Comparison of ENCODE assay signal across 8 cellular contexts in the genomic region with DNA sequence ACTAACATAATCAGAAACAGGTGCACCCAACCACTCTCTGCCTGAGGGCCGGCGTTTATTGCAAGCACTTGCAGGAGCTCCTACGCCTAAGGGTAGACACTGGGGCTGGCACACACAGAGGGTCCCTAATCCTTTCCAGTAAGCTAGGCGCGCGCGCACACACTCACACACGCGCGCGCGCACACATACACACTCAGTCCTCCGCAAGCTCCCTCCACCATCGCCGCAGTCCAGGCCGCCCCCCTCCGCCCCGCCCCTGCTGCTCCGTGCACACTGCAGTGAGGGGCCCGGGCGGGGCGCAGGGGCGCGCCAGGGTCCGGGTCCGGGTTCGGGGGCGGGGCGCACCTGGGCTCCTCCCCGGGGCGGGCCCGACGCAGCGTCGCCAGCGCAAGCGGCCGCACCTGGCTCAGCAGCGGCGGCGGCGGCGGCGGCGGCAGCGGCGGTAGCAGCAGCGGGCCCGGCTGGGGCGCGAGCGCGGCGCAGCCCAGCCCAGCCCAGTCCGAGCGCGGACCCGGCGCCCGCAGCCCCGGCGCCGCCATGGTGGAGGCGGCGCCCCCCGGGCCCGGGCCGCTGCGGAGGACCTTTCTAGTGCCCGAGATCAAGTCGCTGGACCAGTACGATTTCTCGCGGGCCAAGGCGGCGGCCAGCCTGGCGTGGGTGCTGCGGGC. TPM values are rescaled to one million over a fixed set of nuclear protein-coding genes. Genes with fewer than 3 reads are reported as not detected.
DNase-seq lines count a peak whose midpoint lies in the region; ATAC-seq and TF ChIP-seq lines count a peak whose summit lies in the region.

CAMSAP3 (plus strand) TSS at position 398 of the 668 bp plus-strand sequence; CDS start at position 538, 140 bp downstream.

- H3K27ac ChIP-seq in WERI-Rb-1 (peak within 1 kb of the TSS; percentile 6; the same call in 1 of the 2 replicates), ectodermal cell (ENCODE audit: insufficient read depth, low read depth, low read length, poor library complexity, severe bottlenecking) (no peak within 1 kb of the TSS), thymus (ENCODE audit: low read depth) (no peak within 1 kb of the TSS), uterus (no peak within 1 kb of the TSS)

- peak within 1 kb of the TSS; percentile 67 for H3K4me3 ChIP-seq in WERI-Rb-1 (ENCODE audit: low read depth, low read length)
- peak within 1 kb of the TSS; percentile 55 for H3K4me3 ChIP-seq in ectodermal cell (ENCODE audit: insufficient read depth, low read depth, low read length)
- peak within 1 kb of the TSS; percentile 62 for H3K4me3 ChIP-seq in thymus (ENCODE audit: low read length)
- no peak within 1 kb of the TSS for H3K4me3 ChIP-seq in uterus

- H3K9me3 ChIP-seq in WERI-Rb-1 (ENCODE audit: severe bottlenecking) (no peaks in the 10 kb centered on the region), ectodermal cell (ENCODE audit: control insufficient read depth, low read length) (no peaks in the 10 kb centered on the region), thymus (ENCODE audit: control insufficient read depth) (no peaks in the 10 kb centered on the region), uterus (no peaks in the 10 kb centered on the region)

- in situ Hi-C loops in GM13976 (cut with MboI; ENCODE audit: low sequenced_read_pairs, unreplicated experiment), result no loop called here

- 0 to 1% methylated on average over 78 of the region's 78 CpGs for WGBS in ectodermal cell, 2 experiments
- WGBS in thymus, result under 1% methylated on average over 78 of the region's 78 CpGs

- intact Hi-C loops in uterus (cut with DNase I; ENCODE audit: low total_unique reads), result no loop called here

- DNase-seq in GM13976 (ENCODE audit: low spot score) (peak; percentile 85), NCI-H1417 (lab: John Stamatoyannopoulos, UW) (peak; percentile 64 to 91 (median 90)), WERI-Rb-1 (peak; percentile 86), mucosa of gallbladder (ENCODE audit: low spot score) (no peak), uterus (no peak)

- H3K36me3 ChIP-seq in WERI-Rb-1 (no peaks in the 10 kb centered on the region), ectodermal cell (ENCODE audit: control insufficient read depth, insufficient read depth, low read length) (no peaks in the 10 kb centered on the region), thymus (ENCODE audit: control insufficient read depth, insufficient read depth) (no peaks in the 10 kb centered on the region), uterus (no peaks in the 10 kb centered on the region)

- H3K4me1 ChIP-seq in ectodermal cell (ENCODE audit: control insufficient read depth, insufficient read depth, low read length) (no peaks in the 10 kb centered on the region), thymus (ENCODE audit: control insufficient read depth, insufficient read depth, low read length) (peaks cover 4% of the 10 kb centered on the region), uterus (peaks cover 0 to 8% of the 10 kb centered on the region in 2 donors)

- no peak for TF ChIP-seq CTCF in GM13976 (IDR thresholded peaks at IDR 0.05; ENCODE audit: borderline replicate concordance, control extremely low read depth, extremely low read depth, insufficient read depth, missing control alignments)
- TF ChIP-seq CTCF in WERI-Rb-1 (IDR thresholded peaks at IDR 0.05; ENCODE audit: low read depth, low read length), result no peak
- TF ChIP-seq CTCF in uterus (IDR thresholded peaks at IDR 0.05), result no peak

- no peaks in the 10 kb centered on the region for H3K27me3 ChIP-seq in WERI-Rb-1 (ENCODE audit: insufficient read depth, low read depth, severe bottlenecking)
- peaks cover 26% of the 10 kb centered on the region for H3K27me3 ChIP-seq in ectodermal cell (ENCODE audit: control insufficient read depth, insufficient read depth, low read length, poor library complexity, severe bottlenecking)
- H3K27me3 ChIP-seq in thymus (ENCODE audit: control insufficient read depth, insufficient read depth), result peaks cover 26% of the 10 kb centered on the region
- peaks cover 0 to 15% of the 10 kb centered on the region in 2 donors for H3K27me3 ChIP-seq in uterus

- no peak for TF ChIP-seq POLR2A in uterus (IDR thresholded peaks at IDR 0.05)

- ATAC-seq in GM18858 (IDR thresholded peaks at IDR 0.05; ENCODE audit: unreplicated experiment), result no peak

RNA-seq across cellular contexts. Expression of gene CAMSAP3, which starts in this region (rescaled TPM):
- polyA plus RNA-seq in ectodermal cell (2013, experiment 1 of 4), result 20.3 TPM
- polyA plus RNA-seq in ectodermal cell (2013, experiment 2 of 4), result 21.9 TPM
- polyA plus RNA-seq in ectodermal cell (2013, experiment 3 of 4), result 17.9 TPM
- polyA plus RNA-seq in ectodermal cell (2013, experiment 4 of 4), result 22.6 TPM
- total RNA-seq in mucosa of gallbladder, result 61.3 TPM
- 2.5 TPM for polyA plus RNA-seq in thymus
- 1 to 10 TPM in 1 of 4 donors, under 1 TPM in 3; 0.26 to 3.5 (median 0.47) TPM for total RNA-seq in uterus

Comparison
In these comparisons a context has a peak if more than half of its experiments do, and no peak if none do; other contexts are left out.
1. RNA of gene CAMSAP3 (total RNA-seq): 61.3 TPM in mucosa of gallbladder (single experiment); 0.26 to 3.5 TPM in uterus; every median in the first group is over 10 times any median in the second.
2. DNase-seq: peak in GM13976 (single experiment), NCI-H1417 (3 of 3) and WERI-Rb-1 (single experiment); none in mucosa of gallbladder (single experiment) and uterus (0 of 2).
3. H3K4me3 ChIP-seq: peak in WERI-Rb-1 (single experiment), ectodermal cell (single experiment) and thymus (single experiment); none in uterus (0 of 2).